In the genomic region with DNA sequence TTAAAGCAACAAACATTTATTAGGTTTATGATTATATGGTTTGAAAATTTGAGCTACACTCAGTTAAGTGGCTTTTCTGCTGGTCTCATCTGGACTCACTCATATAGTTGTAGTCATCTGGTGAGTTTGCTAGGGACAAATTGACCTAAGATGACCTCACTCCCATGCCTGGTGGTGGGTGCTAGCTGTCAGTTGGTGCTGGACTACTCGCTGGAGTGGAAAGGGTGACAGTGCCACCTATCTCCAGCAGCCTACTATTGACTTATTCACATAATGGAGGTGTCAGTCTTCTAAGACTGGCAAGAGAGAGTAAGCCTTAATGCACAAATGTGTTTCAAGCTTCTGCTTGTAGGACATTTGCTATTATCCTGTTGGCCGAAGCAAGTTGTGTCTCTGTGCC, we compare ENCODE assay signal across 11 cellular contexts.
A peak's percentile ranks its signal among the peaks of the same experiment; 100 is the strongest.
DNase-seq lines count a peak whose midpoint lies in the region; ATAC-seq and TF ChIP-seq lines count a peak whose summit lies in the region.
"Had no signal": no experiment of that assay in that cellular context is flagged by ENCODE, and none has a peak within 500 bp of the region (broad histone marks: within the 10 kb centered on the region; RNA-seq: fewer than 3 reads in every experiment).

No MANE protein-coding gene starts in this region.

- peak; percentile 8 for DNase-seq in HK-2 (ENCODE audit: unreplicated experiment)
- DNase-seq in SHP77 treated with DMSO at 0.1 percent for 48 hours (lab: John Stamatoyannopoulos, UW): peak; percentile 18
- DNase-seq in myocyte (ENCODE audit: low read depth): peak; percentile 29
- DNase-seq in UCSD-AML1 (lab: John Stamatoyannopoulos, UW; ENCODE audit: unreplicated experiment): no peak
- DNase-seq in activated naive CD4-positive, alpha-beta T cell treated with anti-CD3 and anti-CD28 coated beads, Interleukin-2, amount 50 U/mL, for 16 hours: no peak
- no peak for DNase-seq in psoas muscle
- DNase-seq: activated T-cell treated with anti-CD3 and anti-CD28 coated beads for 4 hours, GDM1, NCI-H2081 treated with DMSO at 0.1 percent for 48 hours had no signal

- H3K4me1 ChIP-seq in psoas muscle: no peaks in the 10 kb centered on the region
- H3K4me1 ChIP-seq: breast epithelium had no signal

- intact Hi-C loops in psoas muscle (cut with DNase I): no loop called here

- no peaks in the 10 kb centered on the region for H3K36me3 ChIP-seq in psoas muscle (ENCODE audit: insufficient read depth in 1 of 2, low read depth in 1 of 2)
- H3K36me3 ChIP-seq: breast epithelium had no signal

- TF ChIP-seq CTCF in GM12875 (IDR thresholded peaks at IDR 0.05; ENCODE audit: borderline replicate concordance, insufficient read depth, low read depth, low read length): peak; percentile 17; the same call in 1 of the 2 replicates
- no peak for TF ChIP-seq CTCF in psoas muscle (IDR thresholded peaks at IDR 0.05)

- H3K27me3 ChIP-seq in psoas muscle (ENCODE audit: insufficient read depth in 3 of 3, low read length in 2 of 3): peaks cover 0 to 4% (median 0%) of the 10 kb centered on the region in 3 donors

- H3K27ac ChIP-seq in psoas muscle: no peak overlapping the region
- H3K27ac ChIP-seq: breast epithelium had no signal

- H3K9me3 ChIP-seq in psoas muscle: no peaks in the 10 kb centered on the region
- H3K9me3 ChIP-seq: breast epithelium had no signal

- H3K4me3 ChIP-seq in GM12875 (ENCODE audit: low read depth, low read length): no peak overlapping the region
- no peak overlapping the region for H3K4me3 ChIP-seq in psoas muscle
- H3K4me3 ChIP-seq: breast epithelium had no signal

- no peak for ATAC-seq in psoas muscle

- 73 to 86% (median 81%) methylated on average over 2 of the region's 2 CpGs for WGBS in psoas muscle, 3 donors

Comparison
In these comparisons a context has a peak if more than half of its experiments do, and no peak if none do; other contexts are left out.
1. DNase-seq: peak in HK-2 (single experiment), SHP77 treated with DMSO at 0.1 percent for 48 hours (single experiment) and myocyte (single experiment); none in UCSD-AML1 (single experiment), activated naive CD4-positive, alpha-beta T cell treated with anti-CD3 and anti-CD28 coated beads, Interleukin-2, amount 50 U/mL, for 16 hours (single experiment) and psoas muscle (0 of 2).